26 cellular contexts compared by ENCODE assay signal in the genomic region with DNA sequence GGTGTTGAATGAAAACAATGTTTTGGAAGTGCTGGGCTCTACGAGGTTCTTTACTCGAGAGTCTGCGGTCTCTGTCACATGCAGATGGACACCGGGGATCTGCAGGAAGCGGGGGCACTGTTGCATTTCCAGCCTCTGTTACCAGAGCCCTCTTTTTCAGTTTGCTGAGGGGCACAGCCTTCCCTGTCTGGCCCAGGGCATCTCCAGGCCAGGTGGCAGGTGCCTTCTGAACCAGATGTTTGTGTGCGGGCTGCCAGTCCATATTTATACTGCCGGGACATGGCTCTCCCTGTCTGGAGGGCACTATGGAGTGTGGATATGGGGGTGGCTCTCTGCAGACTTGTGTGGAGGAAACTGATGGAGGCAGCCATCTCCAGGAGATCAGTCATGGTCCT. TPM values are rescaled to one million over a fixed set of nuclear protein-coding genes. Genes with fewer than 3 reads are reported as not detected.
DNase-seq lines count a peak whose midpoint lies in the region; ATAC-seq and TF ChIP-seq lines count a peak whose summit lies in the region.
"Had no signal": no experiment of that assay in that cellular context is flagged by ENCODE, and none has a peak within 500 bp of the region (broad histone marks: within the 10 kb centered on the region; RNA-seq: fewer than 3 reads in every experiment).

No MANE protein-coding gene starts in this region.

- H3K9me3 Mint-ChIP-seq in nephron progenitor cell, result no peaks in the 10 kb centered on the region
- no peaks in the 10 kb centered on the region for H3K9me3 Mint-ChIP-seq in stimulated activated naive B cell treated with anti-CD40 and anti-IgM and Interleukin-4, amounts not matched to agents 10 μg/mL and 1 μg/mL and 100 μg/mL, for 72 hours
- H3K9me3 Mint-ChIP-seq: activated CD4-positive, alpha-beta T cell treated with anti-CD3 and anti-CD28 coated beads, Interleukin-2, amount 10 ng/mL, durations not matched to agents 24 days and 14 days; brain; natural killer cell; stimulated activated naive CD8-positive, alpha-beta T cell treated with anti-CD3 and anti-CD28 coated beads, Interleukin-15, amount 100 ng/mL, for 72 hours had no signal

- TF ChIP-seq POLR2A in heart left ventricle (IDR thresholded peaks at IDR 0.05) (no peak), breast epithelium (IDR thresholded peaks at IDR 0.05) (no peak)

- H3K36me3 Mint-ChIP-seq in nephron progenitor cell (ENCODE audit: low read depth), result peaks cover 70% of the 10 kb centered on the region
- H3K36me3 Mint-ChIP-seq in stimulated activated naive B cell treated with anti-CD40 and anti-IgM and Interleukin-4, amounts not matched to agents 10 μg/mL and 1 μg/mL and 100 μg/mL, for 72 hours, result peaks cover 56 to 63% of the 10 kb centered on the region in 2 donors

- peak overlapping the region; percentile 45 for H3K27ac Mint-ChIP-seq in nephron progenitor cell
- H3K27ac Mint-ChIP-seq in stimulated activated naive B cell treated with anti-CD40 and anti-IgM and Interleukin-4, amounts not matched to agents 10 μg/mL and 1 μg/mL and 100 μg/mL, for 72 hours, result peak overlapping the region; percentile 62
- H3K27ac Mint-ChIP-seq: activated CD4-positive, alpha-beta T cell treated with anti-CD3 and anti-CD28 coated beads, Interleukin-2, amount 10 ng/mL, durations not matched to agents 24 days and 14 days; natural killer cell had no signal

- peaks cover 10% of the 10 kb centered on the region for H3K27me3 Mint-ChIP-seq in nephron progenitor cell (ENCODE audit: low read depth, poor library complexity)
- no peaks in the 10 kb centered on the region for H3K27me3 Mint-ChIP-seq in stimulated activated naive B cell treated with anti-CD40 and anti-IgM and Interleukin-4, amounts not matched to agents 10 μg/mL and 1 μg/mL and 100 μg/mL, for 72 hours
- H3K27me3 Mint-ChIP-seq: activated CD4-positive, alpha-beta T cell treated with anti-CD3 and anti-CD28 coated beads, Interleukin-2, amount 10 ng/mL, durations not matched to agents 24 days and 14 days; stimulated activated naive CD8-positive, alpha-beta T cell treated with anti-CD3 and anti-CD28 coated beads, Interleukin-15, amount 100 ng/mL, for 72 hours had no signal

- H3K27me3 ChIP-seq in heart left ventricle (no peaks in the 10 kb centered on the region), breast epithelium (no peaks in the 10 kb centered on the region)
- H3K27me3 ChIP-seq: BE2C, SJSA1, tibial artery had no signal

- no peaks in the 10 kb centered on the region for H3K4me1 Mint-ChIP-seq in nephron progenitor cell
- peaks cover 0 to 2% of the 10 kb centered on the region in 2 donors for H3K4me1 Mint-ChIP-seq in stimulated activated naive B cell treated with anti-CD40 and anti-IgM and Interleukin-4, amounts not matched to agents 10 μg/mL and 1 μg/mL and 100 μg/mL, for 72 hours
- H3K4me1 Mint-ChIP-seq: brain had no signal

- WGBS in heart left ventricle, 4 donors, result 57 to 76% (median 67%) methylated on average over 7 of the region's 7 CpGs

- H3K4me3 Mint-ChIP-seq in nephron progenitor cell, result no peak overlapping the region
- H3K4me3 Mint-ChIP-seq in stimulated activated naive B cell treated with anti-CD40 and anti-IgM and Interleukin-4, amounts not matched to agents 10 μg/mL and 1 μg/mL and 100 μg/mL, for 72 hours, result no peak overlapping the region
- H3K4me3 Mint-ChIP-seq: activated CD4-positive, alpha-beta T cell treated with anti-CD3 and anti-CD28 coated beads, Interleukin-2, amount 10 ng/mL, durations not matched to agents 24 days and 14 days; brain; natural killer cell; stimulated activated naive CD8-positive, alpha-beta T cell treated with anti-CD3 and anti-CD28 coated beads, Interleukin-15, amount 100 ng/mL, for 72 hours had no signal

- TF ChIP-seq CTCF in heart left ventricle (IDR thresholded peaks at IDR 0.05), result no peak
- TF ChIP-seq CTCF in breast epithelium (IDR thresholded peaks at IDR 0.05), result no peak
- no peak for TF ChIP-seq CTCF in nephron progenitor cell (IDR thresholded peaks at IDR 0.05)
- no peak for TF ChIP-seq CTCF in GM10266 (IDR thresholded peaks at IDR 0.05; ENCODE audit: control insufficient read depth, insufficient read depth, low read depth, missing control alignments)

- peak overlapping the region; percentile 47 to 92 (median 80) for H3K27ac ChIP-seq in heart left ventricle
- H3K27ac ChIP-seq in breast epithelium, result peak overlapping the region; percentile 84 to 85
- H3K27ac ChIP-seq: SJSA1, tibial artery, WERI-Rb-1 had no signal

- intact Hi-C loops in heart left ventricle (cut with DNase I) (no loop called here), Right ventricle myocardium superior (cut with DNase I) (no loop called here), breast epithelium (cut with DNase I; ENCODE audit: low total_unique reads) (no loop called here)

- ATAC-seq in heart left ventricle (no peak), Right ventricle myocardium superior (ENCODE audit: poor library complexity) (no peak)
- ATAC-seq in stimulated activated naive B cell treated with anti-CD40 and anti-IgM and Interleukin-4, amounts not matched to agents 10 μg/mL and 1 μg/mL and 100 μg/mL, for 72 hours (replicated peaks), result no peak
- ATAC-seq: GM12878; natural killer cell; stimulated activated naive CD8-positive, alpha-beta T cell treated with anti-CD3 and anti-CD28 coated beads, Interleukin-15, amount 100 ng/mL, for 72 hours had no signal

- H3K4me1 ChIP-seq in heart left ventricle, result peaks cover 0 to 56% (median 28%) of the 10 kb centered on the region in 12 donors
- H3K4me1 ChIP-seq in breast epithelium, result peaks cover 2 to 22% of the 10 kb centered on the region in 2 donors
- H3K4me1 ChIP-seq: BE2C, SJSA1 had no signal

- DNase-seq in heart left ventricle (peak in 1 of 5 donors; percentile 32), Right ventricle myocardium superior (no peak), breast epithelium (ENCODE audit: low spot score in 2 of 2) (no peak), nephron progenitor cell (no peak), ureter (ENCODE audit: low spot score) (no peak), GM10266 (ENCODE audit: extremely low spot score) (no peak), EL (no peak)
- no peak for DNase-seq in stimulated activated naive B cell treated with anti-CD40 and anti-IgM and Interleukin-4, amounts not matched to agents 10 μg/mL and 1 μg/mL and 100 μg/mL, for 72 hours
- DNase-seq: ACHN; activated CD4-positive, alpha-beta T cell treated with anti-CD3 and anti-CD28 coated beads, Interleukin-2, amount 10 ng/mL, durations not matched to agents 24 days and 14 days; activated naive CD4-positive, alpha-beta T cell treated with Interleukin-2 at 50 U/mL for 16 hours; activated T-cell treated with anti-CD3 and anti-CD28 coated beads, Interleukin-2, amount 50 U/mL, for 1 hour; BE2C; DMS 273 treated with DMSO at 0.1 percent for 48 hours; natural killer cell; NCI-H1092 treated with DMSO at 0.1 percent for 48 hours; retina; stimulated activated CD8-positive, alpha-beta memory T cell treated with anti-CD3 and anti-CD28 coated beads, Interleukin-4, amount 100 ng/mL, for 48 hours; stimulated activated naive CD8-positive, alpha-beta T cell treated with anti-CD3 and anti-CD28 coated beads, Interleukin-15, amount 100 ng/mL, for 72 hours; T1000; tibial artery; WERI-Rb-1 had no signal

- peak overlapping the region in 3 of 12 donors; percentile 5 to 29 (median 6) for H3K4me3 ChIP-seq in heart left ventricle
- H3K4me3 ChIP-seq in breast epithelium, result no peak overlapping the region
- H3K4me3 ChIP-seq: GM12878, lung, SJSA1, tibial artery had no signal

- H3K9me3 ChIP-seq in heart left ventricle, result no peaks in the 10 kb centered on the region
- H3K9me3 ChIP-seq in breast epithelium, result no peaks in the 10 kb centered on the region
- H3K9me3 ChIP-seq: BE2C, SJSA1, tibial artery had no signal

- peaks cover 5 to 100% (median 94%) of the 10 kb centered on the region in 9 donors for H3K36me3 ChIP-seq in heart left ventricle
- peaks cover 16% of the 10 kb centered on the region for H3K36me3 ChIP-seq in breast epithelium

RNA-seq across cellular contexts. Expression of gene POMT1, which starts 18.7 kb away (rescaled TPM):
- total RNA-seq in heart left ventricle (10 to 100 TPM; 15.3 to 28.8 (median 20.3) TPM), Right ventricle myocardium superior (21.8 TPM), breast epithelium (10 to 100 TPM; 26.5 to 45.7 (median 26.6) TPM), ureter (26.5 TPM)
- 10 to 100 TPM; 18.4 to 20.3 TPM for polyA plus RNA-seq in heart left ventricle

RNA-seq across cellular contexts. Expression of gene UCK1, which starts 47.0 kb away (rescaled TPM):
- total RNA-seq in heart left ventricle, result 10 to 100 TPM; 16.4 to 45.1 (median 24.9) TPM
- 10 to 100 TPM; 22.5 to 36.5 TPM for polyA plus RNA-seq in heart left ventricle
- 21.7 TPM for total RNA-seq in Right ventricle myocardium superior
- total RNA-seq in breast epithelium, result 10 to 100 TPM; 33.4 to 61.0 (median 37.7) TPM
- 20.4 TPM for total RNA-seq in ureter
